8 cellular contexts compared by ENCODE assay signal in the genomic region with DNA sequence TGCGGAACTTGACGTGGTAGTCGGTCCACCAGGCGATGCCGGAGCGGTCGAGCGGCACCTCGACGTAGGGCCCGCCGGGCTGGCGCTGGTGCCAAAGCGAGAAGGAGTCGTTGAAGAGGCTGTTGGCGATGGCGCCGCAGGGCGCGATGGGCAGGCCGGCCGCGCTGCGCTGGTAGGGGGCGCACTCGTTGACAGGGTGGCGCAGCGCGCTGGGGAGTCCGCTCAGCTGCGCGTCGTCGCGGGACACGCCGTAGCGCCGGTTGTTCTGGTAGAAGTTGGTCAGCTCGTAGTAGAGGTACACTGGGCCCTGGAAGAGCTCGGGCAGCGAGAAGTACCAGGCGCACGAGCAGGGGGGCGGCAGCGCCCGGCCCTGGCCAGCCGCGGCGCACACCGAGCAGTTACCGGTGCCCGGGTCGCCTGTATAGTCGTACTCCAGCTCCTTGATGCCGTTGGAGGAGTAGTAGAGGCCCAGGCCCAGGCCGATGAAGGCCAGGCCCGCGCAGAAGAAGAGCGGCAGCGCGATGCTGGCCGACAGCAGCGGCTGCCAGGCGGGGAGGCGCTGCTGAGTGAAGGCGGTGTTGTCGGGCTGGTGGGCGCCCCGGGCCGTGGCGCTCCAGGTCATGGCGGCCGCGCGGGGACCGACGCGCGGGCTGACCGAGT. TPM values are rescaled to one million over a fixed set of nuclear protein-coding genes. Genes with fewer than 3 reads are reported as not detected.
DNase-seq lines count a peak whose midpoint lies in the region; ATAC-seq, FAIRE-seq and TF ChIP-seq lines count a peak whose summit lies in the region.

No MANE protein-coding gene starts in this region.

- H3K27me3 Mint-ChIP-seq in activated naive CD8-positive, alpha-beta T cell treated with anti-CD3 and anti-CD28 coated beads for 36 hours, result peaks cover 4% of the 10 kb centered on the region

- DNase-seq in RWPE2 (ENCODE audit: low spot score) (peak; percentile 84), right atrium auricular region (ENCODE audit: low spot score) (peak; percentile 66), sciatic nerve (ENCODE audit: low spot score) (peak; percentile 73), aorta (peak; percentile 74 to 90), RCC 7860 (ENCODE audit: low spot score) (no peak)
- peak; percentile 81 for DNase-seq in activated naive CD8-positive, alpha-beta T cell treated with anti-CD3 and anti-CD28 coated beads for 36 hours

- H3K36me3 ChIP-seq in RWPE2 (ENCODE audit: low read depth) (peaks cover 13% of the 10 kb centered on the region), right atrium auricular region (no peaks in the 10 kb centered on the region), aorta (ENCODE audit: control insufficient read depth in 1 of 2, insufficient read depth in 2 of 2, low read length in 1 of 2) (no peaks in the 10 kb centered on the region)

- H3K4me1 Mint-ChIP-seq in activated naive CD8-positive, alpha-beta T cell treated with anti-CD3 and anti-CD28 coated beads for 36 hours, result peaks cover 24% of the 10 kb centered on the region

- H3K27ac ChIP-seq in RWPE2 (ENCODE audit: poor library complexity, severe bottlenecking) (peak overlapping the region; percentile 82), right atrium auricular region (peak overlapping the region; percentile 73 to 78), aorta (ENCODE audit: low read depth in 1 of 2, low read length in 2 of 2) (peak overlapping the region; percentile 89 to 90)

- H3K36me3 Mint-ChIP-seq in activated naive CD8-positive, alpha-beta T cell treated with anti-CD3 and anti-CD28 coated beads for 36 hours, result no peaks in the 10 kb centered on the region

- intact Hi-C loops in sciatic nerve (cut with DNase I) (no loop called here), aorta (cut with DNase I) (loop anchor here in 1 of 2 donors (10.0 kb wide), 1 partner anchor 554 kb away; no protein-coding TSS in a partner anchor)

- peaks cover 17% of the 10 kb centered on the region for H3K4me1 ChIP-seq in RWPE2 (ENCODE audit: insufficient read depth, poor library complexity, severe bottlenecking)
- peaks cover 0 to 16% of the 10 kb centered on the region in 2 donors for H3K4me1 ChIP-seq in right atrium auricular region
- H3K4me1 ChIP-seq in aorta (ENCODE audit: control insufficient read depth in 1 of 2, insufficient read depth in 2 of 2, low read length in 2 of 2), result no peaks in the 10 kb centered on the region

- TF ChIP-seq CTCF in RWPE2 (IDR thresholded peaks at IDR 0.05; ENCODE audit: poor library complexity, severe bottlenecking) (peak; percentile 89), right atrium auricular region (IDR thresholded peaks at IDR 0.05) (peak in 1 of 2 donors; percentile 79)

- FAIRE-seq in RCC 7860 (lab: Jason Lieb, UNC), result no peak

- WGBS in aorta, 2 donors, result 1% methylated on average over 47 to 81 of the region's 81 CpGs

- H3K27me3 ChIP-seq in RWPE2 (ENCODE audit: insufficient read depth, poor library complexity, severe bottlenecking) (no peaks in the 10 kb centered on the region), right atrium auricular region (no peaks in the 10 kb centered on the region), aorta (ENCODE audit: control insufficient read depth in 1 of 2, insufficient read depth in 2 of 2, low read length in 1 of 2) (no peaks in the 10 kb centered on the region)

- H3K9me3 ChIP-seq in RWPE2 (ENCODE audit: severe bottlenecking) (no peaks in the 10 kb centered on the region), right atrium auricular region (no peaks in the 10 kb centered on the region), aorta (ENCODE audit: control insufficient read depth, low read length) (peaks cover 2% of the 10 kb centered on the region)

- peak overlapping the region; percentile 84 for H3K4me3 Mint-ChIP-seq in activated naive CD8-positive, alpha-beta T cell treated with anti-CD3 and anti-CD28 coated beads for 36 hours

- H3K4me3 ChIP-seq in RWPE2 (ENCODE audit: severe bottlenecking) (peak overlapping the region; percentile 64), right atrium auricular region (peak overlapping the region; percentile 44 to 61), aorta (ENCODE audit: low read length in 2 of 2) (peak overlapping the region; percentile 24 to 80)

- peak overlapping the region; percentile 84 for H3K27ac Mint-ChIP-seq in activated naive CD8-positive, alpha-beta T cell treated with anti-CD3 and anti-CD28 coated beads for 36 hours

- ATAC-seq in GM19351 (IDR thresholded peaks at IDR 0.05; ENCODE audit: unreplicated experiment), result peak; percentile 58
- ATAC-seq in RWPE2 (ENCODE audit: low read depth), result peak; percentile 48
- ATAC-seq in sciatic nerve, result peak; percentile 64
- ATAC-seq in aorta (ENCODE audit: low FRiP score), result peak; percentile 84
- ATAC-seq in HG03025 (IDR thresholded peaks at IDR 0.05; ENCODE audit: low FRiP score, unreplicated experiment), result no peak

- no peaks in the 10 kb centered on the region for H3K9me3 Mint-ChIP-seq in activated naive CD8-positive, alpha-beta T cell treated with anti-CD3 and anti-CD28 coated beads for 36 hours

RNA-seq across cellular contexts. Expression of gene TMEM30B, which starts 0.5 kb away (rescaled TPM):
- 1 to 10 TPM; 1.8 to 2.0 TPM for total RNA-seq in activated naive CD8-positive, alpha-beta T cell treated with anti-CD3 and anti-CD28 coated beads for 36 hours
- total RNA-seq in right atrium auricular region (1 to 10 TPM; 2.0 to 3.7 TPM), sciatic nerve (50.1 TPM), aorta (10 to 100 TPM; 54.8 to 81.7 TPM)
- polyA plus RNA-seq in aorta, result 1 to 10 TPM; 7.5 to 9.9 TPM

RNA-seq across cellular contexts. Expression of gene PRKCH, which starts 40.7 kb away (rescaled TPM):
- total RNA-seq in activated naive CD8-positive, alpha-beta T cell treated with anti-CD3 and anti-CD28 coated beads for 36 hours, result 100 to 1,000 TPM; 176 to 177 TPM
- total RNA-seq in right atrium auricular region, result 10 to 100 TPM; 24.9 to 40.3 TPM
- 52.9 TPM for total RNA-seq in sciatic nerve
- 10 to 100 TPM; 32.2 to 77.2 TPM for total RNA-seq in aorta
- polyA plus RNA-seq in aorta, result 10 to 100 TPM in 1 of 2 donors, 1 to 10 TPM in 1; 1.8 to 34.9 TPM

Comparison
In these comparisons a context has a peak if more than half of its experiments do, and no peak if none do; other contexts are left out.
1. RNA of gene TMEM30B, which starts 0.5 kb away (total RNA-seq): 54.8 to 81.7 TPM in aorta and 50.1 TPM in sciatic nerve (single experiment); 2.0 to 3.7 TPM in right atrium auricular region and 1.8 to 2.0 TPM in activated naive CD8-positive, alpha-beta T cell treated with anti-CD3 and anti-CD28 coated beads for 36 hours; every median in the first group is over 10 times any median in the second.
2. Peak in every context shown above with its lines, with median percentiles within 50 percentile points of each other: H3K27ac ChIP-seq and H3K4me3 ChIP-seq.